ENCODE assay signal across 13 cellular contexts in the genomic region with DNA sequence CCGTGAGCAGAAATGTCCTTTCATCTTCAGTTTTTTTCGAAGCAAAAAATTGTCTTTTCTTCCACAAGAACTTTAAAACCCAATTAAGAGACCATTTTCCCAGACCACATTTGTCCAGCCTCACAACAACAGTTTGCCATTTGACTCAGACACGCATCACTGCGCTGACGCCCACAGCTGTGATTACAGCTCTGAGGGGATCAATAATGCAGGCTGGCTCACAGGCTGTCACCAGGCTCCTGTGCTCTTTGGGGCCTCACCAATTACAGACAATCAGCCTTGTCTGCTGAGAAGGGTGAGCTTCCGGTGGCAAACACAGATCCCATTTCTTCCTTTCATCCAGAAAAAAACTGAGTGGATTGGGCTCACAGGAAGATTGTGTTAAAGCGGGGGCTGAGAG. TPM values are rescaled to one million over a fixed set of nuclear protein-coding genes. Genes with fewer than 3 reads are reported as not detected.
DNase-seq lines count a peak whose midpoint lies in the region; ATAC-seq, FAIRE-seq and TF ChIP-seq lines count a peak whose summit lies in the region.
"Had no signal": no experiment of that assay in that cellular context is flagged by ENCODE, and none has a peak within 500 bp of the region (broad histone marks: within the 10 kb centered on the region; RNA-seq: fewer than 3 reads in every experiment).

No MANE protein-coding gene starts in this region.

- ATAC-seq in activated T-helper 17 cell treated with anti-CD3 and anti-CD28 coated beads, Interleukin-2, amount 50 U/mL, for 72 hours (replicated peaks): peak; percentile 41
- ATAC-seq in pancreas: peak in 2 of 4 donors; percentile 11 to 15
- no peak for ATAC-seq in right cardiac atrium
- ATAC-seq in HG03460 (IDR thresholded peaks at IDR 0.05; ENCODE audit: unreplicated experiment): no peak

- peak; percentile 45 for DNase-seq in NCI-H187 treated with DMSO at 0.1 percent for 48 hours (lab: John Stamatoyannopoulos, UW)
- DNase-seq in NCI-H187 (lab: John Stamatoyannopoulos, UW): no peak
- peak; percentile 89 to 98 for DNase-seq in NCI-H2081 (lab: John Stamatoyannopoulos, UW)
- DNase-seq in pancreas: no peak
- DNase-seq in right cardiac atrium: no peak
- no peak for DNase-seq in SKM-1 treated with dmso at 0.1 percent for 144 hours (lab: John Stamatoyannopoulos, UW; ENCODE audit: unreplicated experiment)
- DNase-seq: activated naive CD4-positive, alpha-beta T cell; effector CD4-positive, alpha-beta T cell; naive B cell; tibial artery had no signal

- TF ChIP-seq CTCF in pancreas (IDR thresholded peaks at IDR 0.05): no peak

- H3K4me1 Mint-ChIP-seq in activated T-helper 17 cell treated with anti-CD3 and anti-CD28 coated beads, Interleukin-2, amount 50 U/mL, for 72 hours: peaks cover 7% of the 10 kb centered on the region
- H3K4me1 Mint-ChIP-seq: naive B cell had no signal

- peak overlapping the region; percentile 5 for H3K4me3 Mint-ChIP-seq in activated T-helper 17 cell treated with anti-CD3 and anti-CD28 coated beads, Interleukin-2, amount 50 U/mL, for 72 hours
- H3K4me3 Mint-ChIP-seq: naive B cell had no signal

- WGBS in pancreas, 2 donors: 80 to 82% methylated on average over 7 of the region's 7 CpGs
- WGBS in right cardiac atrium: 77% methylated on average over 7 of the region's 7 CpGs

- H3K36me3 Mint-ChIP-seq in activated T-helper 17 cell treated with anti-CD3 and anti-CD28 coated beads, Interleukin-2, amount 50 U/mL, for 72 hours (ENCODE audit: low read depth): no peaks in the 10 kb centered on the region
- H3K36me3 Mint-ChIP-seq: naive B cell had no signal

- FAIRE-seq in pancreas (lab: Jason Lieb, UNC): no peak

- H3K4me3 ChIP-seq in pancreas (no peak overlapping the region), right cardiac atrium (ENCODE audit: low read length) (no peak overlapping the region)
- H3K4me3 ChIP-seq: tibial artery had no signal

- peaks cover 20% of the 10 kb centered on the region for H3K27me3 Mint-ChIP-seq in activated T-helper 17 cell treated with anti-CD3 and anti-CD28 coated beads, Interleukin-2, amount 50 U/mL, for 72 hours

- H3K9me3 ChIP-seq in pancreas (no peaks in the 10 kb centered on the region), right cardiac atrium (ENCODE audit: control insufficient read depth, low read length) (no peaks in the 10 kb centered on the region)
- H3K9me3 ChIP-seq: tibial artery had no signal

- intact Hi-C loops in pancreas (cut with DNase I): loop anchor here in 1 of 3 donors (10.0 kb wide), 1 partner anchor 63 kb away; no protein-coding TSS in a partner anchor
- intact Hi-C loops in right cardiac atrium (cut with DNase I): no loop called here

- peak overlapping the region in 3 of 4 donors; percentile 6 to 47 (median 25) for H3K27ac ChIP-seq in pancreas
- H3K27ac ChIP-seq in right cardiac atrium (ENCODE audit: low read length): no peak overlapping the region
- H3K27ac ChIP-seq: 22Rv1, tibial artery had no signal

- peak overlapping the region; percentile 28 for H3K27ac Mint-ChIP-seq in activated T-helper 17 cell treated with anti-CD3 and anti-CD28 coated beads, Interleukin-2, amount 50 U/mL, for 72 hours
- H3K27ac Mint-ChIP-seq: naive B cell had no signal

- H3K4me1 ChIP-seq in pancreas: peaks cover 0 to 24% (median 9%) of the 10 kb centered on the region in 3 donors
- H3K4me1 ChIP-seq in right cardiac atrium (ENCODE audit: control insufficient read depth, insufficient read depth, low read length): no peaks in the 10 kb centered on the region
- H3K4me1 ChIP-seq: tibial artery had no signal

- no peaks in the 10 kb centered on the region for H3K36me3 ChIP-seq in pancreas
- H3K36me3 ChIP-seq: tibial artery had no signal

- H3K9me3 Mint-ChIP-seq in activated T-helper 17 cell treated with anti-CD3 and anti-CD28 coated beads, Interleukin-2, amount 50 U/mL, for 72 hours: no peaks in the 10 kb centered on the region
- H3K9me3 Mint-ChIP-seq: naive B cell had no signal

- H3K27me3 ChIP-seq in pancreas (no peaks in the 10 kb centered on the region), right cardiac atrium (ENCODE audit: control insufficient read depth, insufficient read depth) (no peaks in the 10 kb centered on the region)

RNA-seq across cellular contexts. Expression of gene DDC, which starts 33.3 kb away (rescaled TPM):
- not detected for total RNA-seq in activated T-helper 17 cell treated with anti-CD3 and anti-CD28 coated beads, Interleukin-2, amount 50 U/mL, for 72 hours
- 10 to 100 TPM in 3 of 6 donors, 1 to 10 TPM in 3; 2.7 to 18.1 (median 12.0) TPM for total RNA-seq in pancreas
- 10 to 100 TPM in 1 of 2 donors, 1 to 10 TPM in 1; 6.2 to 25.2 TPM for polyA plus RNA-seq in pancreas
- total RNA-seq in right cardiac atrium: under 1 TPM in 1 of 4 donors, not detected in 3; 0.50 TPM
- 0.41 TPM for polyA plus RNA-seq in right cardiac atrium

Comparison
In these comparisons a context has a peak if more than half of its experiments do, and no peak if none do; other contexts are left out.
1. DNase-seq: peak in NCI-H187 treated with DMSO at 0.1 percent for 48 hours (single experiment) and NCI-H2081 (2 of 2); none in NCI-H187 (0 of 2), pancreas (0 of 6), right cardiac atrium (0 of 3) and SKM-1 treated with dmso at 0.1 percent for 144 hours (single experiment).